3 cellular contexts compared by ENCODE assay signal in the genomic region with DNA sequence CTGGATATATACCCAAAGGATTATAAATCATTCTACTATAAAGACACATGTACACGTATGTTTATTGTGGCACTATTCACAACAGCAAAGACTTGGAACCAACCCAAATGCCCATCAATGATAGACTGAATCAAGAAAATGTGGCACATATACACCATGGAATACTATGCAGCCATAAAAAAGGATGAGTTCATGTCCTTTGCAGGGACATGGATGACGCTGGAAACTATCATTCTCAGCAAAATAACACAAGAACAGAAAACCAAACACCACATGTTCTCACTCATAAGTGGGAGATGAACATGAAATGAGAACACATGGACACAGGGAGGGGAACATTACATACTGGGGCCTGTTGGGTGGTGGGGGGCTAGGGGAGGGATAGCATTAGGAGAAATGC. TPM values are rescaled to one million over a fixed set of nuclear protein-coding genes. Genes with fewer than 3 reads are reported as not detected.
"Had no signal": no experiment of that assay in that cellular context is flagged by ENCODE, and none has a peak within 500 bp of the region (broad histone marks: within the 10 kb centered on the region; RNA-seq: fewer than 3 reads in every experiment).

No MANE protein-coding gene starts in this region.

RNA-seq across cellular contexts. Expression of a gene that starts 22.7 kb away (rescaled TPM):
- total RNA-seq: cerebellum, endodermal cell, WTC11 had no signal
